Comparison of ENCODE assay signal across 6 cellular contexts in the genomic region with DNA sequence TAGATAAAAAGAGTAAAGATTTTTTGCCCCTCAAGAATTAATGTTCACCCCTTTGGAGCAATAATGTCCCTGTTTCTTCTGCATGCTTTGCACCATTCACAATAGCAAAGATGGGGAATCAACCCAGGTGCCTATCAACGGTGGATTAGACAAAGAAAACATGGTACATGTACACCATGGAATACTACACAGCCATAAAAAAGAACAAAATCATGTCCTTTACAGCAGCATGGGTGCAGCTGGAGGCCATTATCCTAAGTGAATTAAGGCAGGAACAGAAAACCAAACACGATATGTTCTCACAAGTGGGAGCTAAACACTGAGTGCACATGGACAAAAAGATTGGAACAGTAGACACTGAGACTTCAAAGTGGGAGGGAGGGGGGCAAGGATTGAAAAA.
"Had no signal": no experiment of that assay in that cellular context is flagged by ENCODE, and none has a peak within 500 bp of the region (broad histone marks: within the 10 kb centered on the region; RNA-seq: fewer than 3 reads in every experiment).

No MANE protein-coding gene starts in this region.

- ATAC-seq: GM12878 had no signal

- DNase-seq: GDM1, GF-D8 had no signal

- FAIRE-seq: GM12878, GM12892, GM18507, GM19239 had no signal

- H3K4me3 ChIP-seq: GM12878 had no signal
